In the genomic region with DNA sequence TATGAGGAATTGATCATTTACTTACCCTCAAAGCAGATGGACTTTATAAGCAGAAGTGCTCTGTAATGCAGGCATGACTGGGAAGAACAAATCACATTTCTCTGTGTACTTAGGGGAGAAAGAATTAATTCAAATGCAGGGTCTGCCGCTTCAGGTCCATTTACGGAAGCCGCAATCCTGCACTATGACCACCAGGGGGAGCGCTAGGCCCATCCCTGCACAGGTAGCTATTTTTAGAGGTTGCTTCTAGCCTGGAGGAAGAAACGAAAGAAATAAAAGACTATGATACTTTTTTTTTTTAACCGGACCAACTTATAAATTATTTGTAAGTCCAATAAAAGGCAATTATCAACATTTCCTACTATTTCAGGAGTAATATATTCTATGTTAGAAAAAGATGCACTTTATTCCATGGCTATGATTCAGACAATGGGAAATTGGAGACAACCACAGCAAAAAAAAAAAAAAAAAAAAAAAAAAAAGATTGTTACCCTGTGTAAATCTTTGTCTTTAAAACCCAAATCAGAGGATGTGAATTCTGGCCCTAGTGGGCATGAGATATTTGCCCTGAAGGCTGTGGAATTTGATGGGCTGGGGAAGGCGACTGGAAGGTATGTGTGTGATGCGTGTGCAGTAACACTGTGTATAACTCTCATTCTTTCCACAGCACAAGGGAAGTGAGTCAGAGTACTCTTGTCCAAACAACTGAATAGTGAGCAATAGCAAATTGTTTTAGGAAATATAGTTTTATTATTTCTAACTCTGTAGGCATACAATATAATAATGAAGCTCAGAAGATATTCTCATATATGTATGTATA, we compare ENCODE assay signal across 8 cellular contexts. TPM values are rescaled to one million over a fixed set of nuclear protein-coding genes. Genes with fewer than 3 reads are reported as not detected.
A peak's percentile ranks its signal among the peaks of the same experiment; 100 is the strongest.
DNase-seq lines count a peak whose midpoint lies in the region; ATAC-seq and TF ChIP-seq lines count a peak whose summit lies in the region.

No MANE protein-coding gene starts in this region.

- H3K4me3 ChIP-seq in Jurkat, Clone E6-1 (ENCODE audit: low read length): no peak overlapping the region
- no peak overlapping the region for H3K4me3 ChIP-seq in SJSA1
- no peak overlapping the region for H3K4me3 ChIP-seq in trophoblast cell (ENCODE audit: low read depth, low read length)
- no peak overlapping the region for H3K4me3 ChIP-seq in transverse colon

- TF ChIP-seq EP300 in transverse colon (IDR thresholded peaks at IDR 0.05; ENCODE audit: low read depth): no peak

- peak overlapping the region; percentile 8 for H3K4me2 ChIP-seq in trophoblast cell (ENCODE audit: low read length)

- H3K23ac ChIP-seq in trophoblast cell (ENCODE audit: low read length): no peak overlapping the region

- no peak for TF ChIP-seq POLR2A in transverse colon (IDR thresholded peaks at IDR 0.05)

- DNase-seq in COR-L47 (lab: John Stamatoyannopoulos, UW) (peak; percentile 50), SJSA1 (ENCODE audit: low read depth in 1 of 2, low spot score in 2 of 2) (peak; percentile 86 to 87), germinal center (ENCODE audit: low spot score) (peak; percentile 57), trophoblast cell (peak; percentile 73 to 89), transverse colon (peak; percentile 61)
- peak; percentile 62 for DNase-seq in Jurkat, Clone E6-1 (ENCODE audit: low read depth, low spot score)
- DNase-seq in activated naive CD4-positive, alpha-beta T cell (lab: John Stamatoyannopoulos, UW): peak; percentile 24 to 50 (median 41)

- H2BK120ac ChIP-seq in trophoblast cell (ENCODE audit: insufficient read depth, low read length, poor library complexity): no peak overlapping the region

- H3K9me3 ChIP-seq in SJSA1 (replicated peaks): no peaks in the 10 kb centered on the region
- no peaks in the 10 kb centered on the region for H3K9me3 ChIP-seq in trophoblast cell (ENCODE audit: insufficient read depth, low read depth, low read length)
- no peaks in the 10 kb centered on the region for H3K9me3 ChIP-seq in transverse colon

- WGBS in trophoblast cell (ENCODE audit: extremely low coverage, insufficient coverage, insufficient read length): no CpG with 5 or more reads among the region's 8 CpGs
- WGBS in transverse colon (ENCODE audit: low coverage in 1 of 2), 2 donors: 18 to 20% methylated on average over 8 of the region's 8 CpGs

- H3K4ac ChIP-seq in trophoblast cell (ENCODE audit: low read depth, low read length): no peak overlapping the region

- peak; percentile 91 for ATAC-seq in GM19455 (IDR thresholded peaks at IDR 0.05; ENCODE audit: unreplicated experiment)

- H3K9ac ChIP-seq in trophoblast cell (ENCODE audit: low read length): no peak overlapping the region

- H3K27me3 ChIP-seq in SJSA1 (replicated peaks): no peaks in the 10 kb centered on the region
- no peaks in the 10 kb centered on the region for H3K27me3 ChIP-seq in trophoblast cell (ENCODE audit: insufficient read depth, low read length)
- peaks cover 16% of the 10 kb centered on the region for H3K27me3 ChIP-seq in transverse colon

- peaks cover 23% of the 10 kb centered on the region for H3K4me1 ChIP-seq in SJSA1 (replicated peaks)
- H3K4me1 ChIP-seq in trophoblast cell (ENCODE audit: control insufficient read depth in 1 of 2, insufficient read depth in 2 of 2, low read length in 2 of 2): peaks cover 0 to 2% of the 10 kb centered on the region in 2 experiments
- no peaks in the 10 kb centered on the region for H3K4me1 ChIP-seq in transverse colon

- no peak overlapping the region for H2AK5ac ChIP-seq in trophoblast cell (ENCODE audit: low read length)

- H3K36me3 ChIP-seq in SJSA1 (no peaks in the 10 kb centered on the region), trophoblast cell (ENCODE audit: control insufficient read depth in 1 of 2, insufficient read depth in 2 of 2, low read length in 2 of 2) (no peaks in the 10 kb centered on the region), transverse colon (no peaks in the 10 kb centered on the region)

- no peaks in the 10 kb centered on the region for H3K79me1 ChIP-seq in trophoblast cell (ENCODE audit: low read length)

- H4K12ac ChIP-seq in trophoblast cell (ENCODE audit: low read depth, low read length): no peak overlapping the region

- intact Hi-C loops in transverse colon (cut with DNase I; ENCODE audit: low total_unique reads): loop anchor here (10.0 kb wide), 1 partner anchor 1213 kb away; no protein-coding TSS in a partner anchor

- H2BK12ac ChIP-seq in trophoblast cell (ENCODE audit: low read length): no peak overlapping the region

- H2AFZ ChIP-seq in trophoblast cell (ENCODE audit: insufficient read depth, low read length, poor library complexity): no peak overlapping the region

- H2BK5ac ChIP-seq in trophoblast cell (ENCODE audit: low read depth, low read length, poor library complexity): no peak overlapping the region

- no peaks in the 10 kb centered on the region for H3K79me2 ChIP-seq in trophoblast cell (ENCODE audit: control insufficient read depth, insufficient read depth, low read length, poor library complexity)

- H3K18ac ChIP-seq in trophoblast cell (ENCODE audit: low read length): no peak overlapping the region

- in situ Hi-C loops in transverse colon (cut with MboI; ENCODE audit: low pct_ligation_motif_present in 1 of 4, low pct_unique_long_range_greater_than_20kb in 1 of 4, low sequenced_read_pairs in 3 of 4): loop anchor here in 3 of 4 donors (25.0 kb wide), 2 partner anchors 1205 to 1330 kb away; no protein-coding TSS in a partner anchor

- peak overlapping the region; percentile 72 for H3K27ac ChIP-seq in SJSA1
- H3K27ac ChIP-seq in trophoblast cell (ENCODE audit: low read depth, low read length): no peak overlapping the region
- H3K27ac ChIP-seq in transverse colon: no peak overlapping the region

- no peak overlapping the region for H4K91ac ChIP-seq in trophoblast cell (ENCODE audit: low read depth, low read length)

- TF ChIP-seq CTCF in transverse colon (IDR thresholded peaks at IDR 0.05): peak; percentile 87 to 97 (median 97)

- H3K14ac ChIP-seq in trophoblast cell (ENCODE audit: low read length): no peak overlapping the region

- no peak overlapping the region for H4K8ac ChIP-seq in trophoblast cell (ENCODE audit: low read depth, low read length)

RNA-seq across cellular contexts. Expression of gene FYB2, which starts 12.9 kb away (rescaled TPM):
- not detected for polyA plus RNA-seq in Jurkat, Clone E6-1 (2012; ENCODE audit: insufficient read depth, insufficient read length)
- 0.58 TPM in 1 of 2 replicates, not detected in the other for total RNA-seq in SJSA1 (2014; rRNA removed; shearing (Covaris generic))
- 0.44 and 0.54 TPM in 2 replicates for polyA plus RNA-seq in trophoblast cell (2013)
- total RNA-seq in transverse colon: 1 to 10 TPM; 2.4 to 7.1 (median 5.6) TPM

RNA-seq across cellular contexts. Expression of gene C8A, which starts 22.5 kb away (rescaled TPM):
- not detected for polyA plus RNA-seq in Jurkat, Clone E6-1 (2012; ENCODE audit: insufficient read depth, insufficient read length)
- total RNA-seq in SJSA1 (2014; rRNA removed; shearing (Covaris generic)): not detected in 2 replicates
- polyA plus RNA-seq in trophoblast cell (2013): not detected in 2 replicates
- total RNA-seq in transverse colon: not detected
